ENCODE assay signal across 21 cellular contexts in genomic region chr5:61318374-61318773, GRCh38. TPM values are rescaled to one million over a fixed set of nuclear protein-coding genes. Genes with fewer than 3 reads are reported as not detected.
DNase-seq lines count a peak whose midpoint lies in the region; ATAC-seq and TF ChIP-seq lines count a peak whose summit lies in the region.
"Had no signal": no experiment of that assay in that cellular context is flagged by ENCODE, and none has a peak within 500 bp of the region (broad histone marks: within the 10 kb centered on the region; RNA-seq: fewer than 3 reads in every experiment).

No MANE protein-coding gene starts in this region.

- TF ChIP-seq POLR2A in esophagus squamous epithelium (IDR thresholded peaks at IDR 0.05), result no peak
- TF ChIP-seq POLR2A in ovary (IDR thresholded peaks at IDR 0.05), result no peak

- H3K9me3 ChIP-seq in SK-N-MC (ENCODE audit: low read depth, low read length) (no peaks in the 10 kb centered on the region), esophagus squamous epithelium (no peaks in the 10 kb centered on the region), osteoblast (ENCODE audit: low read depth, low read length) (no peaks in the 10 kb centered on the region), ovary (no peaks in the 10 kb centered on the region)
- H3K9me3 ChIP-seq: HAP-1 had no signal

- H3K36me3 ChIP-seq in SK-N-MC (ENCODE audit: insufficient read depth, low read length) (no peaks in the 10 kb centered on the region), esophagus squamous epithelium (no peaks in the 10 kb centered on the region), osteoblast (ENCODE audit: insufficient read depth, low read length) (no peaks in the 10 kb centered on the region), ovary (no peaks in the 10 kb centered on the region)
- H3K36me3 ChIP-seq: HAP-1 had no signal

- no peaks in the 10 kb centered on the region for H3K79me2 ChIP-seq in osteoblast (ENCODE audit: insufficient read depth, low read length)

- intact Hi-C loops in CD14-positive monocyte (cut with micrococcal nuclease), result no loop called here
- intact Hi-C loops in esophagus squamous epithelium (cut with DNase I), result no loop called here
- intact Hi-C loops in ovary (cut with DNase I), result no loop called here

- H3K4me3 Mint-ChIP-seq in CD14-positive monocyte, result no peak overlapping the region

- no peak for ATAC-seq in GM21825 (IDR thresholded peaks at IDR 0.05; ENCODE audit: unreplicated experiment)
- ATAC-seq: SK-N-SH treated with all-trans-retinoic acid at 6 μM for 48 hours had no signal

- no peaks in the 10 kb centered on the region for H4K20me1 ChIP-seq in osteoblast (ENCODE audit: insufficient read depth, low read length)

- DNase-seq in CD14-positive monocyte (ENCODE audit: low spot score) (no peak), SK-N-MC (ENCODE audit: low read depth, low spot score) (no peak), esophagus squamous epithelium (lab: John Stamatoyannopoulos, UW) (no peak), osteoblast (ENCODE audit: insufficient read length, low spot score, missing footprints) (no peak), ovary (no peak), AG08395 (ENCODE audit: low spot score) (no peak), NCI-H82 (lab: John Stamatoyannopoulos, UW) (no peak)
- DNase-seq: C1 segment of cervical spinal cord, DND-41, GM23248, Karpas-422, NCI-H1048, NCI-H2081, NCI-H2171 treated with DMSO at 0.1 percent for 48 hours, NCI-H446 treated with DMSO at 0.1 percent for 48 hours, RPMI8226, SHP77 treated with DMSO at 0.1 percent for 48 hours had no signal

- peak overlapping the region; percentile 60 for H3K9ac ChIP-seq in SK-N-MC (ENCODE audit: insufficient read length)
- H3K9ac ChIP-seq: GM23248 had no signal

- peak overlapping the region; percentile 86 to 96 (median 95) for H3K27ac Mint-ChIP-seq in CD14-positive monocyte

- no peak for TF ChIP-seq EP300 in ovary (IDR thresholded peaks at IDR 0.05)

- H3K4me3 ChIP-seq in SK-N-MC (peak overlapping the region; percentile 73), esophagus squamous epithelium (no peak overlapping the region), osteoblast (ENCODE audit: insufficient read depth, low read length) (no peak overlapping the region), ovary (no peak overlapping the region)
- H3K4me3 ChIP-seq: GM23248, HAP-1 had no signal

- no peak for TF ChIP-seq CTCF in CD14-positive monocyte (IDR thresholded peaks at IDR 0.05)
- TF ChIP-seq CTCF in esophagus squamous epithelium (IDR thresholded peaks at IDR 0.05), result no peak
- TF ChIP-seq CTCF in osteoblast (IDR thresholded peaks at IDR 0.05; ENCODE audit: extremely low read depth, low read depth, low read length), result no peak
- TF ChIP-seq CTCF in ovary (IDR thresholded peaks at IDR 0.05), result no peak

- H3K9me3 Mint-ChIP-seq in CD14-positive monocyte, result no peaks in the 10 kb centered on the region

- WGBS in esophagus squamous epithelium, 2 donors, result 85 to 89% methylated on average over 4 of the region's 4 CpGs
- 88 to 96% (median 91%) methylated on average over 4 of the region's 4 CpGs for WGBS in ovary, 3 donors

- H3K4me1 ChIP-seq in esophagus squamous epithelium (peaks cover 16 to 48% (median 26%) of the 10 kb centered on the region in 3 donors), osteoblast (ENCODE audit: insufficient read depth, low read length) (peaks cover 34% of the 10 kb centered on the region), ovary (ENCODE audit: insufficient read depth) (peaks cover 4% of the 10 kb centered on the region)
- H3K4me1 ChIP-seq: HAP-1 had no signal

- peaks cover 0 to 7% of the 10 kb centered on the region in 2 donors for H3K36me3 Mint-ChIP-seq in CD14-positive monocyte

- H3K27ac ChIP-seq in SK-N-MC (peak overlapping the region; percentile 99), esophagus squamous epithelium (peak overlapping the region in 3 of 4 donors; percentile 40 to 59 (median 56)), osteoblast (ENCODE audit: low read depth, low read length) (no peak overlapping the region), ovary (no peak overlapping the region)
- H3K27ac ChIP-seq: GM23248, HL-60 had no signal

- H3K27me3 ChIP-seq in esophagus squamous epithelium (no peaks in the 10 kb centered on the region), osteoblast (ENCODE audit: insufficient read depth, low read length) (no peaks in the 10 kb centered on the region), ovary (no peaks in the 10 kb centered on the region)

- H3K27me3 Mint-ChIP-seq in CD14-positive monocyte (ENCODE audit: low read depth in 3 of 3), result peaks cover 0 to 1% (median 0%) of the 10 kb centered on the region in 3 donors

- H2AFZ ChIP-seq in osteoblast (ENCODE audit: low read length), result peak overlapping the region; percentile 7
- H2AFZ ChIP-seq: GM23248 had no signal

- H3K4me1 Mint-ChIP-seq in CD14-positive monocyte, result peaks cover 77% of the 10 kb centered on the region

- no peak overlapping the region for H3K4me2 ChIP-seq in osteoblast (ENCODE audit: insufficient read depth, low read length)

RNA-seq across cellular contexts. Expression of gene ZSWIM6, which starts 13.7 kb away (rescaled TPM):
- polyA plus RNA-seq in CD14-positive monocyte (1 to 10 TPM; 1.7 to 2.7 TPM), ovary (10 to 100 TPM in 1 of 2 donors, 1 to 10 TPM in 1; 4.1 to 10.6 TPM)
- total RNA-seq in esophagus squamous epithelium (10 to 100 TPM in 2 of 4 donors, 1 to 10 TPM in 2; 6.4 to 12.4 (median 8.8) TPM), osteoblast (10.0 and 10.5 TPM in 2 replicates), ovary (10 to 100 TPM in 5 of 7 donors, 1 to 10 TPM in 2; 8.7 to 15.3 (median 13.4) TPM)

Comparison
In these comparisons a context has a peak if more than half of its experiments do, and no peak if none do; other contexts are left out.
1. H3K27ac ChIP-seq: peak in SK-N-MC (single experiment) and esophagus squamous epithelium (3 of 4); none in osteoblast (single experiment) and ovary (0 of 2).